In genomic region chr9:87875839-87876545, GRCh38 we compare ENCODE assay signal across 19 cellular contexts. TPM values are rescaled to one million over a fixed set of nuclear protein-coding genes. Genes with fewer than 3 reads are reported as not detected.
DNase-seq lines count a peak whose midpoint lies in the region; ATAC-seq and TF ChIP-seq lines count a peak whose summit lies in the region.
"Had no signal": no experiment of that assay in that cellular context is flagged by ENCODE, and none has a peak within 500 bp of the region (broad histone marks: within the 10 kb centered on the region; RNA-seq: fewer than 3 reads in every experiment).

No MANE protein-coding gene starts in this region.

- H3K9me3 Mint-ChIP-seq in activated CD8-positive, alpha-beta T cell treated with anti-CD3 and anti-CD28 coated beads, Interleukin-2, amount 10 ng/mL, durations not matched to agents 7 days and 5 days (ENCODE audit: insufficient read depth) = no peaks in the 10 kb centered on the region
- H3K9me3 Mint-ChIP-seq in activated CD8-positive, alpha-beta T cell treated with anti-CD3 and anti-CD28 coated beads for 36 hours = no peaks in the 10 kb centered on the region
- peaks cover 7% of the 10 kb centered on the region for H3K9me3 Mint-ChIP-seq in chondrocyte (ENCODE audit: low read depth)
- peaks cover 5% of the 10 kb centered on the region for H3K9me3 Mint-ChIP-seq in type B pancreatic cell
- H3K9me3 Mint-ChIP-seq: CD4-positive, alpha-beta T cell had no signal

- 62 to 75% methylated on average over 5 of the region's 5 CpGs for WGBS in heart right ventricle, 2 donors

- DNase-seq in activated CD8-positive, alpha-beta T cell treated with anti-CD3 and anti-CD28 coated beads, Interleukin-2, amount 10 ng/mL, durations not matched to agents 7 days and 5 days = peak; percentile 12
- no peak for DNase-seq in activated CD8-positive, alpha-beta T cell treated with anti-CD3 and anti-CD28 coated beads for 36 hours
- DNase-seq in chondrocyte (ENCODE audit: low spot score) (peak; percentile 35), left kidney (ENCODE audit: low read depth, low spot score) (peak; percentile 74), type B pancreatic cell (ENCODE audit: extremely low spot score, unreplicated experiment) (peak; percentile 47), AG08395 (ENCODE audit: low spot score) (no peak), heart right ventricle (no peak)
- no peak for DNase-seq in activated CD4-positive, CD25-positive, alpha-beta regulatory T cell treated with anti-CD3 and anti-CD28 coated beads, Interleukin-2, amount 50 U/mL, for 72 hours
- DNase-seq: CD4-positive, alpha-beta T cell; DND-41; GF-D8; GOT3; KG1; NCI-H1092; NCI-H1694; NCI-H446; PC-9 had no signal

- H3K36me3 ChIP-seq in heart right ventricle = no peaks in the 10 kb centered on the region

- no peaks in the 10 kb centered on the region for H3K4me1 Mint-ChIP-seq in activated CD8-positive, alpha-beta T cell treated with anti-CD3 and anti-CD28 coated beads, Interleukin-2, amount 10 ng/mL, durations not matched to agents 7 days and 5 days (ENCODE audit: low read depth)
- no peaks in the 10 kb centered on the region for H3K4me1 Mint-ChIP-seq in activated CD8-positive, alpha-beta T cell treated with anti-CD3 and anti-CD28 coated beads for 36 hours (ENCODE audit: low read depth)
- H3K4me1 Mint-ChIP-seq in chondrocyte (ENCODE audit: low read depth) (peaks cover 32% of the 10 kb centered on the region), type B pancreatic cell (ENCODE audit: unreplicated experiment) (peaks cover 12% of the 10 kb centered on the region)

- no peaks in the 10 kb centered on the region for H3K4me1 ChIP-seq in heart right ventricle

- CTCF ChIA-PET in activated CD8-positive, alpha-beta T cell treated with anti-CD3 and anti-CD28 coated beads, Interleukin-2, amount 10 ng/mL, durations not matched to agents 7 days and 5 days (lab: Charles Lee) = no interaction called here
- CTCF ChIA-PET in activated CD8-positive, alpha-beta T cell treated with anti-CD3 and anti-CD28 coated beads for 36 hours (lab: Charles Lee) = no interaction called here

- H3K27ac ChIP-seq in heart right ventricle = no peak overlapping the region
- H3K27ac ChIP-seq: PC-9 had no signal

- POLR2A ChIA-PET in activated CD8-positive, alpha-beta T cell treated with anti-CD3 and anti-CD28 coated beads, Interleukin-2, amount 10 ng/mL, durations not matched to agents 7 days and 5 days (lab: Charles Lee) = no interaction called here
- POLR2A ChIA-PET in activated CD8-positive, alpha-beta T cell treated with anti-CD3 and anti-CD28 coated beads for 36 hours (lab: Charles Lee) = no interaction called here

- H3K27ac Mint-ChIP-seq in activated CD8-positive, alpha-beta T cell treated with anti-CD3 and anti-CD28 coated beads, Interleukin-2, amount 10 ng/mL, durations not matched to agents 7 days and 5 days = no peak overlapping the region
- H3K27ac Mint-ChIP-seq in activated CD8-positive, alpha-beta T cell treated with anti-CD3 and anti-CD28 coated beads for 36 hours = no peak overlapping the region
- H3K27ac Mint-ChIP-seq in chondrocyte (ENCODE audit: unreplicated experiment) = no peak overlapping the region
- no peak overlapping the region for H3K27ac Mint-ChIP-seq in type B pancreatic cell
- H3K27ac Mint-ChIP-seq: CD4-positive, alpha-beta T cell had no signal

- peaks cover 4% of the 10 kb centered on the region for H3K27me3 Mint-ChIP-seq in activated CD8-positive, alpha-beta T cell treated with anti-CD3 and anti-CD28 coated beads, Interleukin-2, amount 10 ng/mL, durations not matched to agents 7 days and 5 days (ENCODE audit: low read depth)
- peaks cover 4% of the 10 kb centered on the region for H3K27me3 Mint-ChIP-seq in activated CD8-positive, alpha-beta T cell treated with anti-CD3 and anti-CD28 coated beads for 36 hours
- no peaks in the 10 kb centered on the region for H3K27me3 Mint-ChIP-seq in chondrocyte (ENCODE audit: low read depth)
- H3K27me3 Mint-ChIP-seq in type B pancreatic cell = peaks cover 2% of the 10 kb centered on the region

- no peak overlapping the region for H3K4me3 Mint-ChIP-seq in activated CD8-positive, alpha-beta T cell treated with anti-CD3 and anti-CD28 coated beads, Interleukin-2, amount 10 ng/mL, durations not matched to agents 7 days and 5 days
- H3K4me3 Mint-ChIP-seq in activated CD8-positive, alpha-beta T cell treated with anti-CD3 and anti-CD28 coated beads for 36 hours = no peak overlapping the region
- H3K4me3 Mint-ChIP-seq in chondrocyte (ENCODE audit: unreplicated experiment) (no peak overlapping the region), type B pancreatic cell (no peak overlapping the region)
- H3K4me3 Mint-ChIP-seq: CD4-positive, alpha-beta T cell had no signal

- no peak for TF ChIP-seq CTCF in activated CD8-positive, alpha-beta T cell treated with anti-CD3 and anti-CD28 coated beads for 36 hours (IDR thresholded peaks at IDR 0.05)
- TF ChIP-seq CTCF in chondrocyte (IDR thresholded peaks at IDR 0.05) (no peak), type B pancreatic cell (conservative IDR thresholded peaks at IDR 0.05) (no peak), heart right ventricle (IDR thresholded peaks at IDR 0.05) (no peak)

- no peaks in the 10 kb centered on the region for H3K36me3 Mint-ChIP-seq in activated CD8-positive, alpha-beta T cell treated with anti-CD3 and anti-CD28 coated beads, Interleukin-2, amount 10 ng/mL, durations not matched to agents 7 days and 5 days (ENCODE audit: low read depth)
- H3K36me3 Mint-ChIP-seq in activated CD8-positive, alpha-beta T cell treated with anti-CD3 and anti-CD28 coated beads for 36 hours (ENCODE audit: low read depth) = no peaks in the 10 kb centered on the region
- H3K36me3 Mint-ChIP-seq in chondrocyte (ENCODE audit: low read depth) (peaks cover 1% of the 10 kb centered on the region), type B pancreatic cell (no peaks in the 10 kb centered on the region)

- intact Hi-C loops in activated CD8-positive, alpha-beta T cell treated with anti-CD3 and anti-CD28 coated beads for 36 hours (cut with micrococcal nuclease) = no loop called here
- intact Hi-C loops in heart right ventricle (cut with DNase I) = no loop called here

- no peak for ATAC-seq in activated CD8-positive, alpha-beta T cell treated with anti-CD3 and anti-CD28 coated beads, Interleukin-2, amount 10 ng/mL, durations not matched to agents 7 days and 5 days
- ATAC-seq in activated CD8-positive, alpha-beta T cell treated with anti-CD3 and anti-CD28 coated beads for 36 hours = no peak
- ATAC-seq in heart right ventricle = no peak

- H3K9me3 ChIP-seq in heart right ventricle = peaks cover 0 to 10% (median 0%) of the 10 kb centered on the region in 11 donors

- no peak overlapping the region for H3K4me3 ChIP-seq in heart right ventricle
- H3K4me3 ChIP-seq: PC-9 had no signal

- peaks cover 0 to 11% (median 0%) of the 10 kb centered on the region in 7 donors for H3K27me3 ChIP-seq in heart right ventricle

RNA-seq across cellular contexts. Expression of gene SPATA31E1, which starts 6.7 kb away (rescaled TPM):
- total RNA-seq in activated CD8-positive, alpha-beta T cell treated with anti-CD3 and anti-CD28 coated beads, Interleukin-2, amount 10 ng/mL, durations not matched to agents 7 days and 5 days = not detected
- total RNA-seq in activated CD8-positive, alpha-beta T cell treated with anti-CD3 and anti-CD28 coated beads for 36 hours = not detected
- total RNA-seq in chondrocyte (not detected in 3 replicates), type B pancreatic cell (ENCODE audit: low replicate concordance) (not detected in 2 replicates), heart right ventricle (not detected)
- polyA plus RNA-seq in heart right ventricle = not detected
- total RNA-seq: A673; CD4-positive, alpha-beta T cell; M059J; PC-9 had no signal

RNA-seq across cellular contexts. Expression of gene SPATA31C1, which starts 41.8 kb away (rescaled TPM):
- not detected for total RNA-seq in activated CD8-positive, alpha-beta T cell treated with anti-CD3 and anti-CD28 coated beads, Interleukin-2, amount 10 ng/mL, durations not matched to agents 7 days and 5 days
- total RNA-seq in activated CD8-positive, alpha-beta T cell treated with anti-CD3 and anti-CD28 coated beads for 36 hours = not detected
- total RNA-seq in chondrocyte (not detected in 3 replicates), type B pancreatic cell (ENCODE audit: low replicate concordance) (0.07 TPM in 1 of 2 replicates, not detected in the other), heart right ventricle (not detected)
- polyA plus RNA-seq in heart right ventricle = not detected
- total RNA-seq: A673; CD4-positive, alpha-beta T cell; M059J; PC-9 had no signal

Comparison
In these comparisons a context has a peak if more than half of its experiments do, and no peak if none do; other contexts are left out.
1. DNase-seq: peak in activated CD8-positive, alpha-beta T cell treated with anti-CD3 and anti-CD28 coated beads, Interleukin-2, amount 10 ng/mL, durations not matched to agents 7 days and 5 days (single experiment), chondrocyte (single experiment), left kidney (single experiment) and type B pancreatic cell (single experiment); none in activated CD8-positive, alpha-beta T cell treated with anti-CD3 and anti-CD28 coated beads for 36 hours (single experiment), AG08395 (single experiment), activated CD4-positive, CD25-positive, alpha-beta regulatory T cell treated with anti-CD3 and anti-CD28 coated beads, Interleukin-2, amount 50 U/mL, for 72 hours (single experiment) and heart right ventricle (0 of 2).